Comparison of ENCODE assay signal across 16 cellular contexts in genomic region chr12:98601924-98602323, GRCh38. TPM values are rescaled to one million over a fixed set of nuclear protein-coding genes. Genes with fewer than 3 reads are reported as not detected.
DNase-seq lines count a peak whose midpoint lies in the region; ATAC-seq, FAIRE-seq and TF ChIP-seq lines count a peak whose summit lies in the region.
"Had no signal": no experiment of that assay in that cellular context is flagged by ENCODE, and none has a peak within 500 bp of the region (broad histone marks: within the 10 kb centered on the region; RNA-seq: fewer than 3 reads in every experiment).

No MANE protein-coding gene starts in this region.

- H3K9me3 Mint-ChIP-seq in natural killer cell, result no peaks in the 10 kb centered on the region
- no peaks in the 10 kb centered on the region for H3K9me3 Mint-ChIP-seq in natural killer cell treated with Interleukin-12 subunit alpha and Interleukin-12 subunit beta and Interleukin-15 and Interleukin-18, amount 100 ng/mL, for 72 hours
- no peaks in the 10 kb centered on the region for H3K9me3 Mint-ChIP-seq in astrocyte (ENCODE audit: unreplicated experiment)
- H3K9me3 Mint-ChIP-seq: CD4-positive, CD25-positive, alpha-beta regulatory T cell; H9 had no signal

- H2BK5ac ChIP-seq in trophoblast cell (ENCODE audit: low read depth, low read length, poor library complexity), result no peak overlapping the region

- H3K4me1 ChIP-seq in astrocyte (ENCODE audit: insufficient read depth, low read length) (no peaks in the 10 kb centered on the region), esophagus muscularis mucosa (peaks cover 6 to 14% (median 12%) of the 10 kb centered on the region in 4 donors), trophoblast cell (ENCODE audit: control insufficient read depth in 1 of 2, insufficient read depth in 2 of 2, low read length in 2 of 2) (no peaks in the 10 kb centered on the region)

- no peak overlapping the region for H3K4ac ChIP-seq in trophoblast cell (ENCODE audit: low read depth, low read length)

- H3K4me3 ChIP-seq in astrocyte (ENCODE audit: insufficient read depth, low read depth, low read length) (no peak overlapping the region), esophagus muscularis mucosa (no peak overlapping the region), trophoblast cell (ENCODE audit: low read depth, low read length) (no peak overlapping the region)
- H3K4me3 ChIP-seq: BLaER1 treated with 17β-estradiol and CSF1 and Interleukin-3, amounts not matched to agents 10 nM and 100 nM had no signal

- H3K18ac ChIP-seq in trophoblast cell (ENCODE audit: low read length), result no peak overlapping the region

- peaks cover 64% of the 10 kb centered on the region for H4K20me1 ChIP-seq in astrocyte (ENCODE audit: insufficient read depth, low read length)

- H3K36me3 Mint-ChIP-seq in natural killer cell, result peaks cover 18% of the 10 kb centered on the region
- peaks cover 14% of the 10 kb centered on the region for H3K36me3 Mint-ChIP-seq in natural killer cell treated with Interleukin-12 subunit alpha and Interleukin-12 subunit beta and Interleukin-15 and Interleukin-18, amount 100 ng/mL, for 72 hours
- peaks cover 7% of the 10 kb centered on the region for H3K36me3 Mint-ChIP-seq in astrocyte (ENCODE audit: low read depth, unreplicated experiment)

- ATAC-seq in natural killer cell, result no peak
- ATAC-seq in natural killer cell treated with Interleukin-12 subunit alpha and Interleukin-12 subunit beta and Interleukin-15 and Interleukin-18, amount 100 ng/mL, for 72 hours, result no peak

- TF ChIP-seq EP300 in esophagus muscularis mucosa (IDR thresholded peaks at IDR 0.05), result no peak

- H3K27ac Mint-ChIP-seq in natural killer cell (peak overlapping the region; percentile 1 to 68), astrocyte (ENCODE audit: unreplicated experiment) (peak overlapping the region; percentile 41)
- no peak overlapping the region for H3K27ac Mint-ChIP-seq in natural killer cell treated with Interleukin-12 subunit alpha and Interleukin-12 subunit beta and Interleukin-15 and Interleukin-18, amount 100 ng/mL, for 72 hours

- no peak overlapping the region for H2AK5ac ChIP-seq in trophoblast cell (ENCODE audit: low read length)

- H3K27me3 Mint-ChIP-seq in natural killer cell (ENCODE audit: low read depth in 2 of 2) (no peaks in the 10 kb centered on the region), astrocyte (ENCODE audit: low read depth, unreplicated experiment) (no peaks in the 10 kb centered on the region)
- no peaks in the 10 kb centered on the region for H3K27me3 Mint-ChIP-seq in natural killer cell treated with Interleukin-12 subunit alpha and Interleukin-12 subunit beta and Interleukin-15 and Interleukin-18, amount 100 ng/mL, for 72 hours
- H3K27me3 Mint-ChIP-seq: CD4-positive, CD25-positive, alpha-beta regulatory T cell had no signal

- no peaks in the 10 kb centered on the region for H3K9me3 ChIP-seq in astrocyte (ENCODE audit: insufficient read depth, low read depth, low read length)
- H3K9me3 ChIP-seq in esophagus muscularis mucosa, result no peaks in the 10 kb centered on the region
- no peaks in the 10 kb centered on the region for H3K9me3 ChIP-seq in trophoblast cell (ENCODE audit: insufficient read depth, low read depth, low read length)
- H3K9me3 ChIP-seq: BLaER1 treated with 17β-estradiol and CSF1 and Interleukin-3, amounts not matched to agents 10 nM and 100 nM had no signal

- H3K27ac ChIP-seq in astrocyte (ENCODE audit: low read depth, low read length), result no peak overlapping the region
- H3K27ac ChIP-seq in esophagus muscularis mucosa (replicated peaks in 1 of 4), result no peak overlapping the region
- H3K27ac ChIP-seq in trophoblast cell (ENCODE audit: low read depth, low read length), result no peak overlapping the region
- H3K27ac ChIP-seq: BLaER1 treated with 17β-estradiol and CSF1 and Interleukin-3, amounts not matched to agents 10 nM and 100 nM had no signal

- H3K4me1 Mint-ChIP-seq in natural killer cell, result peaks cover 3 to 5% of the 10 kb centered on the region in 2 donors
- no peaks in the 10 kb centered on the region for H3K4me1 Mint-ChIP-seq in natural killer cell treated with Interleukin-12 subunit alpha and Interleukin-12 subunit beta and Interleukin-15 and Interleukin-18, amount 100 ng/mL, for 72 hours (ENCODE audit: low read depth in 2 of 2)
- H3K4me1 Mint-ChIP-seq in astrocyte (ENCODE audit: low read depth, unreplicated experiment), result peaks cover 3% of the 10 kb centered on the region
- H3K4me1 Mint-ChIP-seq: H9 had no signal

- 96% methylated on average over 8 of the region's 8 CpGs for WGBS in esophagus muscularis mucosa
- no CpG with 5 or more reads among the region's 8 CpGs for WGBS in trophoblast cell (ENCODE audit: extremely low coverage, insufficient coverage, insufficient read length)

- H3K79me1 ChIP-seq in trophoblast cell (ENCODE audit: low read length), result no peaks in the 10 kb centered on the region

- H2AFZ ChIP-seq in astrocyte (ENCODE audit: low read depth, low read length) (no peak overlapping the region), trophoblast cell (ENCODE audit: insufficient read depth, low read length, poor library complexity) (no peak overlapping the region)

- peaks cover 56% of the 10 kb centered on the region for H3K36me3 ChIP-seq in astrocyte (ENCODE audit: insufficient read depth, low read length)
- H3K36me3 ChIP-seq in esophagus muscularis mucosa, result peaks cover 56 to 84% (median 77%) of the 10 kb centered on the region in 4 donors
- peaks cover 30 to 46% of the 10 kb centered on the region in 2 experiments for H3K36me3 ChIP-seq in trophoblast cell (ENCODE audit: control insufficient read depth in 1 of 2, insufficient read depth in 2 of 2, low read length in 2 of 2)

- no peak for FAIRE-seq in astrocyte (lab: Jason Lieb, UNC)
- FAIRE-seq: GM18507 had no signal

- DNase-seq in natural killer cell, result no peak
- no peak for DNase-seq in natural killer cell treated with Interleukin-12 subunit alpha and Interleukin-12 subunit beta and Interleukin-15 and Interleukin-18, amount 100 ng/mL, for 72 hours (ENCODE audit: low spot score)
- no peak for DNase-seq in astrocyte (ENCODE audit: low read depth)
- peak; percentile 1 for DNase-seq in esophagus muscularis mucosa (ENCODE audit: extremely low spot score)
- no peak for DNase-seq in activated naive CD4-positive, alpha-beta T cell treated with Interleukin-2 at 50 U/mL for 16 hours
- no peak for DNase-seq in T1000 (lab: John Stamatoyannopoulos, UW)
- no peak for DNase-seq in trophoblast cell
- DNase-seq: 8988T; ACHN; Calu3; CD4-positive, CD25-positive, alpha-beta regulatory T cell; DMS 273 treated with DMSO at 0.1 percent for 48 hours; GOT3; H9 had no signal

- intact Hi-C loops in natural killer cell (cut with micrococcal nuclease) (no loop called here), esophagus muscularis mucosa (cut with DNase I) (no loop called here)

- H3K23ac ChIP-seq in trophoblast cell (ENCODE audit: low read length), result no peak overlapping the region

- H3K9ac ChIP-seq in astrocyte (ENCODE audit: low read length) (no peak overlapping the region), trophoblast cell (ENCODE audit: low read length) (no peak overlapping the region)
- H3K9ac ChIP-seq: BLaER1 treated with 17β-estradiol and CSF1 and Interleukin-3, amounts not matched to agents 10 nM and 100 nM had no signal

- no peak overlapping the region for H2BK12ac ChIP-seq in trophoblast cell (ENCODE audit: low read length)

- peaks cover 31% of the 10 kb centered on the region for H3K79me2 ChIP-seq in astrocyte (ENCODE audit: insufficient read depth, low read length)
- no peaks in the 10 kb centered on the region for H3K79me2 ChIP-seq in trophoblast cell (ENCODE audit: control insufficient read depth, insufficient read depth, low read length, poor library complexity)

- TF ChIP-seq CTCF in natural killer cell (IDR thresholded peaks at IDR 0.05) (no peak), astrocyte (IDR thresholded peaks at IDR 0.05; ENCODE audit: insufficient read depth, low read depth, low read length) (no peak), esophagus muscularis mucosa (IDR thresholded peaks at IDR 0.05) (no peak)

- H3K4me3 Mint-ChIP-seq in natural killer cell (no peak overlapping the region), astrocyte (ENCODE audit: unreplicated experiment) (no peak overlapping the region)
- H3K4me3 Mint-ChIP-seq in natural killer cell treated with Interleukin-12 subunit alpha and Interleukin-12 subunit beta and Interleukin-15 and Interleukin-18, amount 100 ng/mL, for 72 hours, result no peak overlapping the region
- H3K4me3 Mint-ChIP-seq: CD4-positive, CD25-positive, alpha-beta regulatory T cell; H9 had no signal

- H3K4me2 ChIP-seq in astrocyte (ENCODE audit: low read length) (no peak overlapping the region), trophoblast cell (ENCODE audit: low read length) (no peak overlapping the region)
- H3K4me2 ChIP-seq: BLaER1 treated with 17β-estradiol and CSF1 and Interleukin-3, amounts not matched to agents 10 nM and 100 nM had no signal

- no peak overlapping the region for H2BK120ac ChIP-seq in trophoblast cell (ENCODE audit: insufficient read depth, low read length, poor library complexity)

- H4K91ac ChIP-seq in trophoblast cell (ENCODE audit: low read depth, low read length), result no peak overlapping the region

- H4K8ac ChIP-seq in trophoblast cell (ENCODE audit: low read depth, low read length), result no peak overlapping the region

- no peak overlapping the region for H3K14ac ChIP-seq in trophoblast cell (ENCODE audit: low read length)

- no peaks in the 10 kb centered on the region for H3K27me3 ChIP-seq in astrocyte (ENCODE audit: insufficient read depth, low read length)
- H3K27me3 ChIP-seq in esophagus muscularis mucosa, result no peaks in the 10 kb centered on the region
- H3K27me3 ChIP-seq in trophoblast cell (ENCODE audit: insufficient read depth, low read length), result no peaks in the 10 kb centered on the region
- H3K27me3 ChIP-seq: BLaER1 treated with 17β-estradiol and CSF1 and Interleukin-3, amounts not matched to agents 10 nM and 100 nM had no signal

- TF ChIP-seq POLR2A in esophagus muscularis mucosa (IDR thresholded peaks at IDR 0.05; ENCODE audit: low read depth), result no peak

- no peak overlapping the region for H4K12ac ChIP-seq in trophoblast cell (ENCODE audit: low read depth, low read length)

RNA-seq across cellular contexts. Expression of gene SLC25A3, which starts 8.4 kb away (rescaled TPM):
- total RNA-seq in natural killer cell (100 to 1,000 TPM; 393 to 490 (median 433) TPM), astrocyte (653 and 660 TPM in 2 replicates), esophagus muscularis mucosa (100 to 1,000 TPM; 505 to 652 (median 520) TPM)
- 100 to 1,000 TPM; 444 to 571 TPM for total RNA-seq in natural killer cell treated with Interleukin-12 subunit alpha and Interleukin-12 subunit beta and Interleukin-15 and Interleukin-18, amount 100 ng/mL, for 72 hours
- polyA plus RNA-seq in trophoblast cell (2013), result 550 and 557 TPM in 2 replicates

RNA-seq across cellular contexts. Expression of gene IKBIP, which starts 42.7 kb away (rescaled TPM):
- 1 to 10 TPM; 3.9 to 6.3 (median 4.6) TPM for total RNA-seq in natural killer cell
- total RNA-seq in natural killer cell treated with Interleukin-12 subunit alpha and Interleukin-12 subunit beta and Interleukin-15 and Interleukin-18, amount 100 ng/mL, for 72 hours, result 10 to 100 TPM; 22.1 to 23.9 TPM
- total RNA-seq in astrocyte, result 126 and 130 TPM in 2 replicates
- 10 to 100 TPM in 2 of 4 donors, 1 to 10 TPM in 2; 4.2 to 14.0 (median 10.2) TPM for total RNA-seq in esophagus muscularis mucosa
- 36.7 and 37.9 TPM in 2 replicates for polyA plus RNA-seq in trophoblast cell (2013)

RNA-seq across cellular contexts. Expression of gene APAF1, which starts 43.2 kb away (rescaled TPM):
- 10 to 100 TPM; 33.5 to 43.7 (median 34.9) TPM for total RNA-seq in natural killer cell
- 10 to 100 TPM; 25.9 to 33.2 TPM for total RNA-seq in natural killer cell treated with Interleukin-12 subunit alpha and Interleukin-12 subunit beta and Interleukin-15 and Interleukin-18, amount 100 ng/mL, for 72 hours
- 38.3 and 49.2 TPM in 2 replicates for total RNA-seq in astrocyte
- 10 to 100 TPM in 2 of 4 donors, 1 to 10 TPM in 2; 9.1 to 10.9 (median 10.0) TPM for total RNA-seq in esophagus muscularis mucosa
- 15.1 and 15.7 TPM in 2 replicates for polyA plus RNA-seq in trophoblast cell (2013)

Comparison
In these comparisons a context has a peak if more than half of its experiments do, and no peak if none do; other contexts are left out.
1. H3K27ac Mint-ChIP-seq: peak in natural killer cell (2 of 2) and astrocyte (single experiment); none in natural killer cell treated with Interleukin-12 subunit alpha and Interleukin-12 subunit beta and Interleukin-15 and Interleukin-18, amount 100 ng/mL, for 72 hours (0 of 2).